1 cellular context compared by ENCODE assay signal in genomic region chr14:35643513-35643912, GRCh38.
TF ChIP-seq lines count a peak whose summit lies in the region.

No MANE protein-coding gene starts in this region.

TF ChIP-seq in SK-N-SH, 30 proteins besides CTCF, POLR2A, EP300 and RAD21 (continued from another document):
- no peak for TF ChIP-seq MAX (IDR thresholded peaks at IDR 0.05; ENCODE audit: low read depth)
- no peak for TF ChIP-seq EZH2phosphoT487 (IDR thresholded peaks at IDR 0.05; ENCODE audit: borderline replicate concordance, low read depth)
- TF ChIP-seq JUND (IDR thresholded peaks at IDR 0.05), result no peak
- no peak for TF ChIP-seq TCF12 (IDR thresholded peaks at IDR 0.05)
- TF ChIP-seq TEAD4 (IDR thresholded peaks at IDR 0.05; ENCODE audit: borderline replicate concordance, insufficient read depth), result no peak
- no peak for TF ChIP-seq CHD2 (IDR thresholded peaks at IDR 0.05; ENCODE audit: low read length, partially characterized antibody)
- no peak for TF ChIP-seq NFIC (IDR thresholded peaks at IDR 0.05; ENCODE audit: borderline replicate concordance)
- no peak for TF ChIP-seq TAF1 (IDR thresholded peaks at IDR 0.05; ENCODE audit: borderline replicate concordance, low read depth, low read length)
- no peak for TF ChIP-seq NRF1 (IDR thresholded peaks at IDR 0.05; ENCODE audit: low read depth, low read length)
- no peak for TF ChIP-seq USF1 (IDR thresholded peaks at IDR 0.05; ENCODE audit: borderline replicate concordance, low read depth)
- no peak for TF ChIP-seq ZBTB33 (IDR thresholded peaks at IDR 0.05; ENCODE audit: borderline replicate concordance, low read depth)
- no peak for TF ChIP-seq ELF1 (IDR thresholded peaks at IDR 0.05)
- TF ChIP-seq RCOR1 (IDR thresholded peaks at IDR 0.05; ENCODE audit: low read length), result no peak
- no peak for TF ChIP-seq USF2 (IDR thresholded peaks at IDR 0.05; ENCODE audit: borderline replicate concordance, low read depth, low read length)
- TF ChIP-seq FOXJ3 (CRISPR knock-in tag; IDR thresholded peaks at IDR 0.05), result no peak
- TF ChIP-seq GABPA (IDR thresholded peaks at IDR 0.05; ENCODE audit: low read depth), result no peak
